1 cellular context compared by ENCODE assay signal in the genomic region with DNA sequence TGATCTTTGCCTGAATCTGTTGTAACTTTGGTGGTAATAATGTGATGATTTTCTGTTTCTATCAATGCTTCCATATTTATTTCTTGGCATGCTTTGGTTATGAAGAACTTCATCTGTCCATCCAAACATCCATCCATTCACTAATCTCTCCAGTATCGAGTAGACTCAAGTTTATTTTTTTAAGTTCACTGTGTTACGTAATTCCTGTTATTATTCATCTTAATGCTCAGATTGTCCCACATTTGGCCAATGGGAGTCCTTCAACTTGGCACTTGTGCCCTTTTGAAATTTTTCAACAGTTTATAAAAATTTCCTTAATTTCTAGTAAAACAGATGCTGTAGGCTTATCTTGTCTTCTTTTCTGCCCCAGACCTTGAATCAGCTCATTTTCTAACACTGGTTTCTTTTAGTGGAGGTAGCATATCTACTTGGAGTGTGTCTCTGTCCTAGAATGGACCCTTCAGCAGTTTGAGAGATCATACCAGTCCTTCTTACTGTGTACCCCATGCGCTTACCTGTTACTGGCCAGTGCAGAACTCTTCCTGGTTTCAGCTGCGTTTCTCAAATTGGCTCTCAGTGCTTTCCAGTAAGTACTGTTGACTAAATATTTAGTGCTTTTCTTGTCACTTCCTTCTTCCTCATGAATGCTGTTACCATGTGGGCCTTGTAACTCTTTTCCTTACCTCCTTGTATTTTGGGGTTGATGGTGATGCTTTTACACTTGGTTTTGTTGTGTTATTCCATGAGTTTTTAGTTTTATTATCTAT.
TF ChIP-seq lines count a peak whose summit lies in the region.

No MANE protein-coding gene starts in this region.

TF ChIP-seq in GM23338, 12 proteins besides CTCF, POLR2A, EP300 and RAD21 (continued from another document):
- TF ChIP-seq ZNF331 (CRISPR knock-in tag; IDR thresholded peaks at IDR 0.05; ENCODE audit: low read depth) (no peak), JUNB (IDR thresholded peaks at IDR 0.05; ENCODE audit: unreplicated experiment) (no peak), EZH2phosphoT487 (IDR thresholded peaks at IDR 0.05; ENCODE audit: unreplicated experiment) (no peak), CREB1 (CRISPR knock-in tag; IDR thresholded peaks at IDR 0.05; ENCODE audit: low read depth) (no peak)
